ENCODE assay signal across 2 cellular contexts in genomic region chr12:52278530-52278929, GRCh38.
TF ChIP-seq lines count a peak whose summit lies in the region.

No MANE protein-coding gene starts in this region.

TF ChIP-seq in A549, 52 proteins besides CTCF, POLR2A, EP300 and RAD21 (continued from another document):
- TF ChIP-seq EHMT2 (IDR thresholded peaks at IDR 0.05; ENCODE audit: low read depth) (no peak), HOXB5 (CRISPR knock-in tag; IDR thresholded peaks at IDR 0.05) (no peak), ESRRA (IDR thresholded peaks at IDR 0.05; ENCODE audit: borderline replicate concordance, low read length) (no peak), NR3C1 (IDR thresholded peaks at IDR 0.05) (no peak), CHD2 (IDR thresholded peaks at IDR 0.05; ENCODE audit: low read length, partially characterized antibody) (no peak), PBX3 (IDR thresholded peaks at IDR 0.05) (no peak), CBX8 (IDR thresholded peaks at IDR 0.05) (no peak), GATA3 (IDR thresholded peaks at IDR 0.05; ENCODE audit: borderline replicate concordance) (no peak)

TF ChIP-seq in HEK293, 187 proteins besides CTCF, POLR2A, EP300 and RAD21:
- TF ChIP-seq ZSCAN4 (tag by site-specific recombination; IDR thresholded peaks at IDR 0.05) (no peak), ZNF704 (tag by site-specific recombination; IDR thresholded peaks at IDR 0.05) (no peak), ZBTB17 (tag by site-specific recombination; IDR thresholded peaks at IDR 0.05) (0 out of 2 replicates have a peak, but pooled peaks have one; percentile 37), ZNF555 (tag by site-specific recombination; conservative IDR thresholded peaks at IDR 0.05) (no peak), ZNF366 (tag by site-specific recombination; conservative IDR thresholded peaks at IDR 0.05) (peak; percentile 64; the same call in 1 of the 2 replicates), ZNF214 (tag by site-specific recombination; IDR thresholded peaks at IDR 0.05; ENCODE audit: borderline replicate concordance) (no peak), ZNF777 (tag by site-specific recombination; IDR thresholded peaks at IDR 0.05; ENCODE audit: borderline replicate concordance) (peak; percentile 42; the same call in 1 of the 2 replicates)
